23 cellular contexts compared by ENCODE assay signal in the genomic region with DNA sequence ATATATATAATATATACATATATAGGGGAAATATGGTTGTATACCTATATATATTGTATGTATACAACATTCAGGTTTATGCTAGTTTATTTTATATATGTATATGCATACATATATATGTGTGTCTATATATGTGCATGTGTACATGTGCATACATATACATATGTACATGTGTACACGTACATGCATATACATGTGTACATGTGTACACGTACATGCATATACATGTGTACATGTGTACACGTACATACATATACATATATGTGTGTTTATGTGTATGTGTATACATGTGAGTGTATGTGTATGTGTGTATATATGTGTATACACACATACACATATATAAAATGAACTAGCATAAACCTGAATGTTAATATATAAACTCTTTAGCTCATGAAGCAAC.
DNase-seq lines count a peak whose midpoint lies in the region; ATAC-seq, FAIRE-seq and TF ChIP-seq lines count a peak whose summit lies in the region.
"Had no signal": no experiment of that assay in that cellular context is flagged by ENCODE, and none has a peak within 500 bp of the region (broad histone marks: within the 10 kb centered on the region; RNA-seq: fewer than 3 reads in every experiment).

No MANE protein-coding gene starts in this region.

- POLR2A ChIA-PET in HepG2 (lab: Yijun Ruan, JAX) = no interaction called here

- H3K36me3 ChIP-seq in HepG2 (replicated peaks in 1 of 2; ENCODE audit: control insufficient read depth in 1 of 2, insufficient read depth in 2 of 2, low read length in 2 of 2) = peaks cover 2 to 14% of the 10 kb centered on the region in 2 experiments; a peak in 3 of 5 replicates
- H3K36me3 ChIP-seq in right lobe of liver = no peaks in the 10 kb centered on the region
- H3K36me3 ChIP-seq in pancreas = no peaks in the 10 kb centered on the region

- H3K9me3 ChIP-seq in HepG2 (ENCODE audit: low read length) (no peaks in the 10 kb centered on the region), right lobe of liver (no peaks in the 10 kb centered on the region), pancreas (no peaks in the 10 kb centered on the region)
- H3K9me3 ChIP-seq: A549; BLaER1 treated with 17β-estradiol and CSF1 and Interleukin-3, amounts not matched to agents 10 nM and 100 nM; Caco-2 had no signal

- H3K27me3 ChIP-seq in HepG2 (ENCODE audit: control insufficient read depth in 1 of 2, insufficient read depth in 2 of 2, low read length in 2 of 2) = no peaks in the 10 kb centered on the region
- H3K27me3 ChIP-seq in right lobe of liver = no peaks in the 10 kb centered on the region
- H3K27me3 ChIP-seq in pancreas = no peaks in the 10 kb centered on the region
- H3K27me3 ChIP-seq: BLaER1 treated with 17β-estradiol and CSF1 and Interleukin-3, amounts not matched to agents 10 nM and 100 nM had no signal

- DNase-seq in HepG2 (ENCODE audit: low spot score) = no peak
- DNase-seq in right lobe of liver = no peak
- DNase-seq in GM12891 (ENCODE audit: insufficient read length, low spot score) = no peak
- no peak for DNase-seq in HTR-8/SVneo (ENCODE audit: insufficient read length, low spot score)
- no peak for DNase-seq in pancreas
- DNase-seq in stimulated activated CD4-positive, alpha-beta T cell treated with anti-CD3 and anti-CD28 coated beads, Interleukin-4, amount 100 ng/mL, for 1 hour = no peak
- no peak for DNase-seq in HPDE6-E6E7 (ENCODE audit: extremely low spot score)
- DNase-seq: AML-193; Caco-2; Calu3; CD4-positive, alpha-beta T cell; CD8-positive, alpha-beta T cell; DMS 273 treated with DMSO at 0.1 percent for 48 hours; DMS153; DMS53; DMS79 treated with DMSO at 0.1 percent for 48 hours; GDM1 had no signal

- intact Hi-C loops in HepG2 (cut with micrococcal nuclease; ENCODE audit: unreplicated experiment) (no loop called here), right lobe of liver (cut with DNase I) (no loop called here), pancreas (cut with DNase I) (no loop called here)

- no peak overlapping the region for H3K4me3 ChIP-seq in HepG2 (replicated peaks in 1 of 3; ENCODE audit: insufficient read depth in 1 of 3, low read depth in 2 of 3, low read length in 3 of 3)
- H3K4me3 ChIP-seq in right lobe of liver = no peak overlapping the region
- H3K4me3 ChIP-seq in pancreas = no peak overlapping the region
- H3K4me3 ChIP-seq: A549; BLaER1 treated with 17β-estradiol and CSF1 and Interleukin-3, amounts not matched to agents 10 nM and 100 nM; GM12878 had no signal

- H3K79me2 ChIP-seq in HepG2 (ENCODE audit: insufficient read depth, low read length) = no peaks in the 10 kb centered on the region

- H3K9ac ChIP-seq in HepG2 (ENCODE audit: insufficient read depth, low read depth, low read length) = no peak overlapping the region
- H3K9ac ChIP-seq: BLaER1 treated with 17β-estradiol and CSF1 and Interleukin-3, amounts not matched to agents 10 nM and 100 nM had no signal

- BruUV-seq in HepG2 (replicated peaks; lab: Mats Ljungman, UMichigan) = no TSS peak

- H3K27ac ChIP-seq in HepG2 (ENCODE audit: extremely low read length, insufficient read depth, low read length) (no peak overlapping the region), right lobe of liver (no peak overlapping the region), pancreas (no peak overlapping the region)
- H3K27ac ChIP-seq: 22Rv1; A549; BLaER1 treated with 17β-estradiol and CSF1 and Interleukin-3, amounts not matched to agents 10 nM and 100 nM; C4-2B had no signal

- ATAC-seq in HepG2 = no peak
- no peak for ATAC-seq in right lobe of liver
- ATAC-seq in pancreas = no peak
- ATAC-seq in HG02981 (IDR thresholded peaks at IDR 0.05; ENCODE audit: unreplicated experiment) = no peak
- ATAC-seq: A549; CD8-positive, alpha-beta T cell; GM12878 had no signal

- CTCF ChIA-PET in HepG2 (lab: Yijun Ruan, JAX; ENCODE audit: low intra/inter-chr PET ratio, low total read pairs) = no interaction called here

- TF ChIP-seq CTCF in HepG2 (CRISPR knock-in tag; IDR thresholded peaks at IDR 0.05) (no peak), right lobe of liver (IDR thresholded peaks at IDR 0.05) (no peak), pancreas (IDR thresholded peaks at IDR 0.05) (no peak)

- TF ChIP-seq POLR2A in HepG2 (IDR thresholded peaks at IDR 0.05; ENCODE audit: insufficient read depth in 1 of 2, low read depth in 2 of 2, low read length in 2 of 2) = no peak
- no peak for TF ChIP-seq POLR2A in right lobe of liver (IDR thresholded peaks at IDR 0.05)
- TF ChIP-seq POLR2A in GM12891 (IDR thresholded peaks at IDR 0.05; ENCODE audit: low read depth, low read length) = no peak

- whole genome bisulfite sequencing in HepG2 (ENCODE audit: low lambda C conversion rate) = 97% methylated on average over 3 of the region's 3 CpGs
- 93% methylated on average over 3 of the region's 3 CpGs for WGBS in right lobe of liver (ENCODE audit: insufficient coverage, low coverage, low lambda C conversion rate, missing lambda C conversion rate)
- 94% methylated on average over 3 of the region's 3 CpGs for WGBS in pancreas, 2 donors

- H3K4me1 ChIP-seq in HepG2 (ENCODE audit: insufficient read depth, low read length) (no peaks in the 10 kb centered on the region), right lobe of liver (no peaks in the 10 kb centered on the region), pancreas (no peaks in the 10 kb centered on the region)
- H3K4me1 ChIP-seq: A549; BLaER1 treated with 17β-estradiol and CSF1 and Interleukin-3, amounts not matched to agents 10 nM and 100 nM; Caco-2 had no signal

- FAIRE-seq in HepG2 (lab: Jason Lieb, UNC) (no peak), GM12891 (lab: Jason Lieb, UNC) (peak; percentile 91), HTR-8/SVneo (lab: Jason Lieb, UNC) (peak; percentile 89), pancreas (lab: Jason Lieb, UNC) (peak; percentile 64)
- FAIRE-seq: A549, GM12878 had no signal

- in situ Hi-C loops in HepG2 (cut with HindIII; ENCODE audit: extremely low pct_ligation_motif_present, low pct_unique_long_range_greater_than_20kb) = no loop called here

- no peaks in the 10 kb centered on the region for H4K20me1 ChIP-seq in HepG2 (ENCODE audit: insufficient read depth, low read length)
- H4K20me1 ChIP-seq: BLaER1 treated with 17β-estradiol and CSF1 and Interleukin-3, amounts not matched to agents 10 nM and 100 nM had no signal

- H3K4me2 ChIP-seq in HepG2 (ENCODE audit: low read depth, low read length) = no peak overlapping the region
- H3K4me2 ChIP-seq: A549; BLaER1 treated with 17β-estradiol and CSF1 and Interleukin-3, amounts not matched to agents 10 nM and 100 nM had no signal

- no peak for TF ChIP-seq RAD21 in HepG2 (CRISPR knock-in tag; IDR thresholded peaks at IDR 0.05)

- no peak overlapping the region for H2AFZ ChIP-seq in HepG2 (ENCODE audit: low read length)

- TF ChIP-seq EP300 in HepG2 (IDR thresholded peaks at IDR 0.05; ENCODE audit: low read depth in 2 of 2, low read length in 2 of 2) (no peak), HepG2 (CRISPR knock-in tag; IDR thresholded peaks at IDR 0.05; ENCODE audit: borderline replicate concordance) (no peak)

TF ChIP-seq in HepG2, 621 proteins besides CTCF, POLR2A, EP300 and RAD21:
- TF ChIP-seq, protein P1, sequence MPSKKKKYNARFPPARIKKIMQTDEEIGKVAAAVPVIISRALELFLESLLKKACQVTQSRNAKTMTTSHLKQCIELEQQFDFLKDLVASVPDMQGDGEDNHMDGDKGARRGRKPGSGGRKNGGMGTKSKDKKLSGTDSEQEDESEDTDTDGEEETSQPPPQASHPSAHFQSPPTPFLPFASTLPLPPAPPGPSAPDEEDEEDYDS (CRISPR knock-in tag; IDR thresholded peaks at IDR 0.05) = no peak
- TF ChIP-seq CREM (IDR thresholded peaks at IDR 0.05) (no peak), CREM (CRISPR knock-in tag; IDR thresholded peaks at IDR 0.05) (no peak)
- TF ChIP-seq, protein P2, sequence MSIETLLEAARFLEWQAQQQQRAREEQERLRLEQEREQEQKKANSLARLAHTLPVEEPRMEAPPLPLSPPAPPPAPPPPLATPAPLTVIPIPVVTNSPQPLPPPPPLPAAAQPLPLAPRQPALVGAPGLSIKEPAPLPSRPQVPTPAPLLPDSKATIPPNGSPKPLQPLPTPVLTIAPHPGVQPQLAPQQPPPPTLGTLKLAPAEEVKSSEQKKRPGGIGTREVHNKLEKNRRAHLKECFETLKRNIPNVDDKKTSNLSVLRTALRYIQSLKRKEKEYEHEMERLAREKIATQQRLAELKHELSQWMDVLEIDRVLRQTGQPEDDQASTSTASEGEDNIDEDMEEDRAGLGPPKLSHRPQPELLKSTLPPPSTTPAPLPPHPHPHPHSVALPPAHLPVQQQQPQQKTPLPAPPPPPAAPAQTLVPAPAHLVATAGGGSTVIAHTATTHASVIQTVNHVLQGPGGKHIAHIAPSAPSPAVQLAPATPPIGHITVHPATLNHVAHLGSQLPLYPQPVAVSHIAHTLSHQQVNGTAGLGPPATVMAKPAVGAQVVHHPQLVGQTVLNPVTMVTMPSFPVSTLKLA (IDR thresholded peaks at IDR 0.05) = peak; percentile 70

TF ChIP-seq in GM12891, 5 proteins besides CTCF, POLR2A, EP300 and RAD21:
- no peak for TF ChIP-seq POU2F2 (IDR thresholded peaks at IDR 0.05; ENCODE audit: low read depth, low read length)
- TF ChIP-seq TAF1 (IDR thresholded peaks at IDR 0.05; ENCODE audit: low read depth, low read length) = no peak
- TF ChIP-seq SPI1 (IDR thresholded peaks at IDR 0.05; ENCODE audit: low read depth, low read length) = no peak
- no peak for TF ChIP-seq PAX5 (IDR thresholded peaks at IDR 0.05; ENCODE audit: insufficient read depth, low read length, severe bottlenecking)
- TF ChIP-seq POLR2AphosphoS5 (IDR thresholded peaks at IDR 0.05; ENCODE audit: low read depth, low read length) = no peak
TF ChIP-seq in GM12891: peak in this region for 0.
